In genomic region chr16:66961065-66961744, GRCh38 we compare ENCODE assay signal across 8 cellular contexts.
DNase-seq lines count a peak whose midpoint lies in the region; TF ChIP-seq lines count a peak whose summit lies in the region.

TSS of gene CES3 (plus strand) at chr16:66961266. CDS start at chr16:66961308, 42 bp downstream.

- TF ChIP-seq CTCF in GM10248 (IDR thresholded peaks at IDR 0.05; ENCODE audit: control extremely low read depth, extremely low read depth, low read depth, missing control alignments) (peak; percentile 86), HEK293 (tag by site-specific recombination; IDR thresholded peaks at IDR 0.05) (peak; percentile 95)

- no peak within 1 kb of the TSS; the same call in 1 of the 2 replicates for H3K27ac ChIP-seq in HEK293 (ENCODE audit: extremely low read depth, low read depth, low read length)

- CTCF ChIA-PET in GM10248 (lab: Yijun Ruan, JAX) (interaction anchor here (0.7 to 7.0 kb wide), 18 partner anchors 9 to 359 kb away, joined by 3 to 32 read pairs (median 3); no protein-coding TSS in a partner anchor), HEK293 (lab: Yijun Ruan, JAX) (interaction anchor here (0.6 to 3.8 kb wide), 34 partner anchors 9 to 1010 kb away, joined by 3 to 33 read pairs (median 5); partner anchors contain the start of genes CDH16, CES4A and CIAO2B)

- DNase-seq in GM10248 (ENCODE audit: extremely low spot score) (peak; percentile 73), NCI-H146 treated with DMSO at 0.1 percent for 48 hours (lab: John Stamatoyannopoulos, UW; ENCODE audit: unreplicated experiment) (peak; percentile 51), T-helper 9 cell (peak; percentile 35), left kidney (ENCODE audit: low read depth, low spot score) (peak; percentile 88), amniotic stem cell (lab: John Stamatoyannopoulos, UW) (no peak)
- peak; percentile 33 for DNase-seq in central memory CD4-positive, alpha-beta T cell
- peak; percentile 51 to 61 (median 55) for DNase-seq in stimulated activated CD4-positive, alpha-beta T cell treated with anti-CD3 and anti-CD28 coated beads, TNF-alpha, amount 100 ng/mL, for 48 hours (ENCODE audit: low read depth in 3 of 3)

- H3K36me3 ChIP-seq in HEK293 (ENCODE audit: control insufficient read depth in 2 of 2, insufficient read depth in 1 of 2, low read length in 2 of 2) = peaks cover 0 to 32% of the 10 kb centered on the region in 2 experiments; a peak in 1 of 3 replicates

- H3K4me1 ChIP-seq in HEK293 (ENCODE audit: control insufficient read depth, insufficient read depth, low read length) = no peaks in the 10 kb centered on the region

- POLR2A ChIA-PET in GM10248 (lab: Yijun Ruan, JAX) = interaction anchor here (0.5 to 0.6 kb wide), 2 partner anchors 9 to 140 kb away, joined by 3 read pairs; no protein-coding TSS in a partner anchor
- POLR2A ChIA-PET in HEK293 (lab: Yijun Ruan, JAX) = interaction anchor here (0.7 to 1.6 kb wide), 7 partner anchors 10 to 252 kb away, joined by 3 to 7 read pairs (median 4); partner anchors contain the start of gene PDP2

- no peaks in the 10 kb centered on the region for H3K9me3 ChIP-seq in HEK293 (ENCODE audit: control insufficient read depth, insufficient read depth, low read depth, low read length)

- peak within 1 kb of the TSS; percentile 36 for H3K4me3 ChIP-seq in HEK293 (ENCODE audit: low read depth, low read length)

TF ChIP-seq in HEK293, 187 proteins besides CTCF, POLR2A, EP300 and RAD21 (continues in another document):
- TF ChIP-seq, protein P1, sequence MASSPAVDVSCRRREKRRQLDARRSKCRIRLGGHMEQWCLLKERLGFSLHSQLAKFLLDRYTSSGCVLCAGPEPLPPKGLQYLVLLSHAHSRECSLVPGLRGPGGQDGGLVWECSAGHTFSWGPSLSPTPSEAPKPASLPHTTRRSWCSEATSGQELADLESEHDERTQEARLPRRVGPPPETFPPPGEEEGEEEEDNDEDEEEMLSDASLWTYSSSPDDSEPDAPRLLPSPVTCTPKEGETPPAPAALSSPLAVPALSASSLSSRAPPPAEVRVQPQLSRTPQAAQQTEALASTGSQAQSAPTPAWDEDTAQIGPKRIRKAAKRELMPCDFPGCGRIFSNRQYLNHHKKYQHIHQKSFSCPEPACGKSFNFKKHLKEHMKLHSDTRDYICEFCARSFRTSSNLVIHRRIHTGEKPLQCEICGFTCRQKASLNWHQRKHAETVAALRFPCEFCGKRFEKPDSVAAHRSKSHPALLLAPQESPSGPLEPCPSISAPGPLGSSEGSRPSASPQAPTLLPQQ (tag by site-specific recombination; IDR thresholded peaks at IDR 0.05) = no peak
- TF ChIP-seq, protein P2, sequence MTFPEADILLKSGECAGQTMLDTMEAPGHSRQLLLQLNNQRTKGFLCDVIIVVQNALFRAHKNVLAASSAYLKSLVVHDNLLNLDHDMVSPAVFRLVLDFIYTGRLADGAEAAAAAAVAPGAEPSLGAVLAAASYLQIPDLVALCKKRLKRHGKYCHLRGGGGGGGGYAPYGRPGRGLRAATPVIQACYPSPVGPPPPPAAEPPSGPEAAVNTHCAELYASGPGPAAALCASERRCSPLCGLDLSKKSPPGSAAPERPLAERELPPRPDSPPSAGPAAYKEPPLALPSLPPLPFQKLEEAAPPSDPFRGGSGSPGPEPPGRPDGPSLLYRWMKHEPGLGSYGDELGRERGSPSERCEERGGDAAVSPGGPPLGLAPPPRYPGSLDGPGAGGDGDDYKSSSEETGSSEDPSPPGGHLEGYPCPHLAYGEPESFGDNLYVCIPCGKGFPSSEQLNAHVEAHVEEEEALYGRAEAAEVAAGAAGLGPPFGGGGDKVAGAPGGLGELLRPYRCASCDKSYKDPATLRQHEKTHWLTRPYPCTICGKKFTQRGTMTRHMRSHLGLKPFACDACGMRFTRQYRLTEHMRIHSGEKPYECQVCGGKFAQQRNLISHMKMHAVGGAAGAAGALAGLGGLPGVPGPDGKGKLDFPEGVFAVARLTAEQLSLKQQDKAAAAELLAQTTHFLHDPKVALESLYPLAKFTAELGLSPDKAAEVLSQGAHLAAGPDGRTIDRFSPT (tag by site-specific recombination; IDR thresholded peaks at IDR 0.05) = no peak
- TF ChIP-seq PRDM1 (tag by site-specific recombination; IDR thresholded peaks at IDR 0.05) (peak; percentile 31; the same call in 1 of the 2 replicates), ZNF398 (tag by site-specific recombination; IDR thresholded peaks at IDR 0.05) (no peak), ZNF654 (tag by site-specific recombination; IDR thresholded peaks at IDR 0.05; ENCODE audit: low read depth) (0 out of 2 replicates have a peak, but pooled peaks have one; percentile 11), ZNF600 (tag by site-specific recombination; IDR thresholded peaks at IDR 0.05) (peak; percentile 74), ZBTB20 (tag by site-specific recombination; IDR thresholded peaks at IDR 0.05) (peak; percentile 46), ZNF843 (tag by site-specific recombination; IDR thresholded peaks at IDR 0.05) (0 out of 2 replicates have a peak, but pooled peaks have one; percentile 33), ZBTB7A (tag by site-specific recombination; IDR thresholded peaks at IDR 0.05; ENCODE audit: low read depth) (no peak), ZNF175 (tag by site-specific recombination; IDR thresholded peaks at IDR 0.05) (no peak), ZSCAN30 (tag by site-specific recombination; IDR thresholded peaks at IDR 0.05) (peak; percentile 41; the same call in 1 of the 2 replicates), ZBTB48 (tag by site-specific recombination; IDR thresholded peaks at IDR 0.05) (peak; percentile 89), ZFP37 (tag by site-specific recombination; IDR thresholded peaks at IDR 0.05) (0 out of 2 replicates have a peak, but pooled peaks have one; percentile 26), ZNF292 (tag by site-specific recombination; IDR thresholded peaks at IDR 0.05; ENCODE audit: borderline replicate concordance, low read depth) (no peak), ZNF660 (tag by site-specific recombination; IDR thresholded peaks at IDR 0.05) (peak; percentile 76), ZBTB8A (tag by site-specific recombination; IDR thresholded peaks at IDR 0.05) (peak; percentile 44), IKZF3 (tag by site-specific recombination; IDR thresholded peaks at IDR 0.05) (0 out of 2 replicates have a peak, but pooled peaks have one; percentile 23), TRIM28 (IDR thresholded peaks at IDR 0.05; ENCODE audit: borderline replicate concordance, low read length) (peak; percentile 58; the same call in 1 of the 2 replicates)
- TF ChIP-seq, protein P3, sequence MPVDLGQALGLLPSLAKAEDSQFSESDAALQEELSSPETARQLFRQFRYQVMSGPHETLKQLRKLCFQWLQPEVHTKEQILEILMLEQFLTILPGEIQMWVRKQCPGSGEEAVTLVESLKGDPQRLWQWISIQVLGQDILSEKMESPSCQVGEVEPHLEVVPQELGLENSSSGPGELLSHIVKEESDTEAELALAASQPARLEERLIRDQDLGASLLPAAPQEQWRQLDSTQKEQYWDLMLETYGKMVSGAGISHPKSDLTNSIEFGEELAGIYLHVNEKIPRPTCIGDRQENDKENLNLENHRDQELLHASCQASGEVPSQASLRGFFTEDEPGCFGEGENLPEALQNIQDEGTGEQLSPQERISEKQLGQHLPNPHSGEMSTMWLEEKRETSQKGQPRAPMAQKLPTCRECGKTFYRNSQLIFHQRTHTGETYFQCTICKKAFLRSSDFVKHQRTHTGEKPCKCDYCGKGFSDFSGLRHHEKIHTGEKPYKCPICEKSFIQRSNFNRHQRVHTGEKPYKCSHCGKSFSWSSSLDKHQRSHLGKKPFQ (tag by site-specific recombination; IDR thresholded peaks at IDR 0.05) = no peak
- TF ChIP-seq, protein P4, sequence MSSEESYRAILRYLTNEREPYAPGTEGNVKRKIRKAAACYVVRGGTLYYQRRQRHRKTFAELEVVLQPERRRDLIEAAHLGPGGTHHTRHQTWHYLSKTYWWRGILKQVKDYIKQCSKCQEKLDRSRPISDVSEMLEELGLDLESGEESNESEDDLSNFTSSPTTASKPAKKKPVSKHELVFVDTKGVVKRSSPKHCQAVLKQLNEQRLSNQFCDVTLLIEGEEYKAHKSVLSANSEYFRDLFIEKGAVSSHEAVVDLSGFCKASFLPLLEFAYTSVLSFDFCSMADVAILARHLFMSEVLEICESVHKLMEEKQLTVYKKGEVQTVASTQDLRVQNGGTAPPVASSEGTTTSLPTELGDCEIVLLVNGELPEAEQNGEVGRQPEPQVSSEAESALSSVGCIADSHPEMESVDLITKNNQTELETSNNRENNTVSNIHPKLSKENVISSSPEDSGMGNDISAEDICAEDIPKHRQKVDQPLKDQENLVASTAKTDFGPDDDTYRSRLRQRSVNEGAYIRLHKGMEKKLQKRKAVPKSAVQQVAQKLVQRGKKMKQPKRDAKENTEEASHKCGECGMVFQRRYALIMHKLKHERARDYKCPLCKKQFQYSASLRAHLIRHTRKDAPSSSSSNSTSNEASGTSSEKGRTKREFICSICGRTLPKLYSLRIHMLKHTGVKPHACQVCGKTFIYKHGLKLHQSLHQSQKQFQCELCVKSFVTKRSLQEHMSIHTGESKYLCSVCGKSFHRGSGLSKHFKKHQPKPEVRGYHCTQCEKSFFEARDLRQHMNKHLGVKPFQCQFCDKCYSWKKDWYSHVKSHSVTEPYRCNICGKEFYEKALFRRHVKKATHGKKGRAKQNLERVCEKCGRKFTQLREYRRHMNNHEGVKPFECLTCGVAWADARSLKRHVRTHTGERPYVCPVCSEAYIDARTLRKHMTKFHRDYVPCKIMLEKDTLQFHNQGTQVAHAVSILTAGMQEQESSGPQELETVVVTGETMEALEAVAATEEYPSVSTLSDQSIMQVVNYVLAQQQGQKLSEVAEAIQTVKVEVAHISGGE (tag by site-specific recombination; conservative IDR thresholded peaks at IDR 0.05; ENCODE audit: low read depth) = 0 out of 2 replicates have a peak, but pooled peaks have one; percentile 8
